In the genomic region with DNA sequence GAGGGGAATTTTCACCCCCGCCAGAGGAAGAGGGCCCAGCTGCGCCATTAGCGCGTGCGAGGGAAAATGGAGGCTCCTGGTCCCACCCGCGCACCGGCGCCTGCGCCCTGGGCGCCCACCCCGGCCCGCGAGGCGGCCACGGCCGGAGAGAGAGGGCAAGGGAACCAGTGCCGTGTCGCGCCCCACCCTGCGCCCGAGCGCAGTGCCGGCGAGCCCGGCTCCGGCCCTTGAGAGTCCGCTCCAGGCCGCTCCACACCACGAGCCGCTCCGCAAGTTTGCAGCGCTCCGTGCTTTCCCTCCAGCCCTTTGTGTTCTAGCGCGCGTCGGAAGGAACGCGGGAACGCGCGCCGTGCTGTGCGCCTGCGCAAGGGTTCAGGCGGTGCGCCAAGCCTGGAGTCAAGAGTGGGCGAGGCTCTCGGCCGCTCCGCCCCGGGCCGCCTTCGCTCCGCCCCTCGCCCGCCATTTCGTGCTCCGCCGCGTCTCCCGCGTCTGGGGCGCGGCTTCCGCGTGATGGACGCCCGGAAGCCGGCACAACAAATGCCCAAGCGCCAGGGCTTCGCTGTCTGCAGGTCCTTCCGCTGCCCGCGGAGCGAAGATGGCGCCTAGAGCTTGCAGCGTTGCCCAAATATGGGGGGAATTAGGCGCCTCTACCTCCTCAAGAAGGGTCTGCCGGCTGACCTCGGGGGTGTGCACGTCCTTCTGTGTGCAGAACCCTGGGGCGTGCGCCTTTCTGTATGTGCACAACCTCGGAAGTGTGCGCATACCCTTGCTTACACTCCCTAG, we compare ENCODE assay signal across 8 cellular contexts. TPM values are rescaled to one million over a fixed set of nuclear protein-coding genes. Genes with fewer than 3 reads are reported as not detected.
DNase-seq lines count a peak whose midpoint lies in the region; ATAC-seq lines count a peak whose summit lies in the region.

No MANE protein-coding gene starts in this region.

- peak overlapping the region; percentile 92 to 96 for H3K18ac ChIP-seq in mesenchymal stem cell (ENCODE audit: low read depth in 1 of 2, low read length in 2 of 2)

- no peak overlapping the region for H3K23ac ChIP-seq in mesenchymal stem cell (ENCODE audit: low read length in 2 of 2)

- peak overlapping the region; percentile 56 for H3K4me3 ChIP-seq in effector memory CD4-positive, alpha-beta T cell (ENCODE audit: insufficient read depth, low read depth, low read length, poor library complexity, severe bottlenecking)
- H3K4me3 ChIP-seq in mesenchymal stem cell (ENCODE audit: insufficient read depth in 1 of 2, low read depth in 1 of 2, low read length in 2 of 2) = peak overlapping the region; percentile 40 to 76

- peak overlapping the region; percentile 95 for H4K8ac ChIP-seq in mesenchymal stem cell (ENCODE audit: low read length)

- H3K14ac ChIP-seq in mesenchymal stem cell (ENCODE audit: low read length in 2 of 2) = no peak overlapping the region

- H3K79me1 ChIP-seq in mesenchymal stem cell (replicated peaks; ENCODE audit: low read length, poor library complexity, severe bottlenecking) = peaks cover 2% of the 10 kb centered on the region

- peak overlapping the region; percentile 96 for H2BK15ac ChIP-seq in mesenchymal stem cell (ENCODE audit: low read depth, poor library complexity, severe bottlenecking)

- H3K36me3 ChIP-seq in effector memory CD4-positive, alpha-beta T cell (ENCODE audit: control insufficient read depth, insufficient read depth, low read length) = no peaks in the 10 kb centered on the region
- H3K36me3 ChIP-seq in mesenchymal stem cell (ENCODE audit: control insufficient read depth in 1 of 2, insufficient read depth in 2 of 2, low read depth in 1 of 2, low read length in 2 of 2) = no peaks in the 10 kb centered on the region

- H2BK120ac ChIP-seq in mesenchymal stem cell (ENCODE audit: low read depth, low read length) = peak overlapping the region; percentile 73

- H3K27me3 ChIP-seq in effector memory CD4-positive, alpha-beta T cell (replicated peaks; ENCODE audit: control insufficient read depth, insufficient read depth, low read length, poor library complexity, severe bottlenecking) = no peaks in the 10 kb centered on the region
- no peaks in the 10 kb centered on the region for H3K27me3 ChIP-seq in mesenchymal stem cell (ENCODE audit: control insufficient read depth in 1 of 2, insufficient read depth in 1 of 2, low read length in 2 of 2)

- no peaks in the 10 kb centered on the region for H3K4me1 ChIP-seq in effector memory CD4-positive, alpha-beta T cell (ENCODE audit: control insufficient read depth, insufficient read depth, low read length, poor library complexity, severe bottlenecking)
- peaks cover 28% of the 10 kb centered on the region for H3K4me1 ChIP-seq in mesenchymal stem cell (ENCODE audit: control insufficient read depth, insufficient read depth, low read depth, low read length)

- peak overlapping the region; percentile 92 for H4K91ac ChIP-seq in mesenchymal stem cell (ENCODE audit: low read length)

- H3K9ac ChIP-seq in mesenchymal stem cell (ENCODE audit: low read length) = peak overlapping the region; percentile 91

- H2AFZ ChIP-seq in mesenchymal stem cell (ENCODE audit: low read depth, low read length) = peak overlapping the region; percentile 72

- H2AK5ac ChIP-seq in mesenchymal stem cell (ENCODE audit: low read length, severe bottlenecking) = peak overlapping the region; percentile 53

- peak overlapping the region; percentile 90 to 92 for H3K4ac ChIP-seq in mesenchymal stem cell (ENCODE audit: low read depth in 1 of 2, low read length in 2 of 2)

- ATAC-seq in GM18519 (IDR thresholded peaks at IDR 0.05; ENCODE audit: low FRiP score, unreplicated experiment) = peak; percentile 79
- ATAC-seq in HG03045 (IDR thresholded peaks at IDR 0.05; ENCODE audit: unreplicated experiment) = peak; percentile 70

- H3K9me3 ChIP-seq in effector memory CD4-positive, alpha-beta T cell (ENCODE audit: control insufficient read depth, low read length) = no peaks in the 10 kb centered on the region
- H3K9me3 ChIP-seq in mesenchymal stem cell (ENCODE audit: control insufficient read depth, low read length) = no peaks in the 10 kb centered on the region

- DNase-seq in 8988T (peak; percentile 69), NCI-H345 treated with DMSO at 0.1 percent for 48 hours (lab: John Stamatoyannopoulos, UW; ENCODE audit: unreplicated experiment) (peak; percentile 43), mesenchymal stem cell (peak; percentile 95)
- DNase-seq in activated CD8-positive, alpha-beta memory T cell treated with anti-CD3 and anti-CD28 coated beads for 48 hours (ENCODE audit: low read depth in 2 of 3, low spot score in 2 of 3) = peak; percentile 90 to 96 (median 92)
- peak; percentile 92 to 94 (median 94) for DNase-seq in effector memory CD4-positive, alpha-beta T cell
- DNase-seq in stimulated activated CD8-positive, alpha-beta memory T cell treated with anti-CD3 and anti-CD28 coated beads, Interleukin-12 subunit alpha, Interleukin-12 subunit beta, amount 100 ng/mL, for 1 hour (ENCODE audit: low read depth) = peak; percentile 95

- H2BK5ac ChIP-seq in mesenchymal stem cell (ENCODE audit: low read depth, low read length, poor library complexity, severe bottlenecking) = peak overlapping the region; percentile 11

- 12% methylated on average over 82 of the region's 87 CpGs for WGBS in mesenchymal stem cell

- peak overlapping the region; percentile 96 for H3K27ac ChIP-seq in effector memory CD4-positive, alpha-beta T cell (ENCODE audit: insufficient read depth, low read length, poor library complexity, severe bottlenecking)
- H3K27ac ChIP-seq in mesenchymal stem cell (ENCODE audit: low read length, poor library complexity, severe bottlenecking) = no peak overlapping the region

- no peak overlapping the region for H2BK12ac ChIP-seq in mesenchymal stem cell (ENCODE audit: low read length in 2 of 2)

- H3K4me2 ChIP-seq in mesenchymal stem cell (ENCODE audit: low read length, poor library complexity, severe bottlenecking) = peak overlapping the region; percentile 80

RNA-seq across cellular contexts. Expression of a gene that starts 46.1 kb away (rescaled TPM):
- polyA plus RNA-seq in mesenchymal stem cell (2013, experiment 1 of 2) = 1,344 TPM
- 1,330 TPM for polyA plus RNA-seq in mesenchymal stem cell (2013, experiment 2 of 2)

Comparison
In these comparisons a context has a peak if more than half of its experiments do, and no peak if none do; other contexts are left out.
1. DNase-seq: peak in every context shown above with its lines; median percentile 95 in mesenchymal stem cell; 95 in stimulated activated CD8-positive, alpha-beta memory T cell treated with anti-CD3 and anti-CD28 coated beads, Interleukin-12 subunit alpha, Interleukin-12 subunit beta, amount 100 ng/mL, for 1 hour; 94 in effector memory CD4-positive, alpha-beta T cell; 92 in activated CD8-positive, alpha-beta memory T cell treated with anti-CD3 and anti-CD28 coated beads for 48 hours; 69 in 8988T; 43 in NCI-H345 treated with DMSO at 0.1 percent for 48 hours.